In the genomic region with DNA sequence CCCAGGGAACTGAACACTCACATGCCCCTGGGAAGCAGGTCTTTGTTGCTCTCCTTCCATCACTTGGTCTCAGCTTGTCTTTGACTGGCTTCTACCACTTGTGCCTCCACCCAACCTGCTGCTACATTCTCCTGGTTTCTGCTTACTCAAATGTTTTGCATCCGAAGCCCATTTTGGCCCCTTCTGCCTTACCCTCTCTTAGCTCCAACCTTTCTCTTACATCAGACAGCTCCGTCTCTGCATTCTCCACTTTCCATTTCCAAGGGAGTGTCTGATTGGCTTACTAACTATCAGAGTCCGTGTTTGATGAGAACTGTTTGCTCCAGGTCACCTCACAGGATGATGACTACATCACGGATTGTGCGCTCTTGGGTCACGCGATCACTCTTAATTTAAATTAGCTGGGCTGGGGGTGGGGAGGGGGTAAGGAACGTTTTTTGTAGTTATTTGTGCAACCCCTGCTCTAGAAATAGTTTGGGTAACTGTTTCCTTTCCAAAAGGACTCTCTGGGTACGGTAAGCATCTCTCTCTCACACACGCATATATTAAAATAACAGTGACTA, we compare ENCODE assay signal across 8 cellular contexts. TPM values are rescaled to one million over a fixed set of nuclear protein-coding genes. Genes with fewer than 3 reads are reported as not detected.
DNase-seq lines count a peak whose midpoint lies in the region; ATAC-seq and TF ChIP-seq lines count a peak whose summit lies in the region.

No MANE protein-coding gene starts in this region.

- peaks cover 0 to 3% of the 10 kb centered on the region in 2 donors for H3K36me3 Mint-ChIP-seq in CD14-positive monocyte
- no peaks in the 10 kb centered on the region for H3K36me3 Mint-ChIP-seq in GM23338 (ENCODE audit: low read depth)
- peaks cover 2% of the 10 kb centered on the region for H3K36me3 Mint-ChIP-seq in activated CD4-positive, alpha-beta memory T cell treated with anti-CD3 and anti-CD28 coated beads, Interleukin-2, amount 10 ng/mL, durations not matched to agents 7 days and 5 days (ENCODE audit: low read depth)
- H3K36me3 Mint-ChIP-seq in osteocyte (ENCODE audit: unreplicated experiment): peaks cover 2% of the 10 kb centered on the region

- H3K4me3 Mint-ChIP-seq in CD14-positive monocyte: no peak overlapping the region
- H3K4me3 Mint-ChIP-seq in GM23338: no peak overlapping the region; the same call in 2 of the 3 replicates
- peak overlapping the region; percentile 91 for H3K4me3 Mint-ChIP-seq in activated CD4-positive, alpha-beta memory T cell treated with anti-CD3 and anti-CD28 coated beads, Interleukin-2, amount 10 ng/mL, durations not matched to agents 7 days and 5 days
- H3K4me3 Mint-ChIP-seq in osteocyte (ENCODE audit: unreplicated experiment): peak overlapping the region; percentile 93

- CTCF ChIA-PET in activated CD4-positive, alpha-beta memory T cell treated with anti-CD3 and anti-CD28 coated beads, Interleukin-2, amount 10 ng/mL, durations not matched to agents 7 days and 5 days (lab: Charles Lee): interaction anchor here (0.9 kb wide), 2 partner anchors 39 to 212 kb away, joined by 4 to 8 read pairs; no protein-coding TSS in a partner anchor

- intact Hi-C loops in CD14-positive monocyte (cut with micrococcal nuclease) (loop anchor here (5.0 to 10.0 kb wide), 3 partner anchors 40 to 110 kb away; partner anchors contain the start of genes HECA (in 2 of the 2) and REPS1 (in 1 of the 2)), esophagus squamous epithelium (cut with DNase I) (no loop called here)

- DNase-seq in CD14-positive monocyte (ENCODE audit: low spot score) (peak; percentile 61), GM23338 (ENCODE audit: low spot score) (peak; percentile 82), NCI-H2227 (lab: John Stamatoyannopoulos, UW; ENCODE audit: unreplicated experiment) (peak; percentile 39), esophagus squamous epithelium (lab: John Stamatoyannopoulos, UW) (no peak), osteocyte (ENCODE audit: extremely low spot score, unreplicated experiment) (no peak)
- DNase-seq in activated CD4-positive, alpha-beta memory T cell treated with anti-CD3 and anti-CD28 coated beads, Interleukin-2, amount 10 ng/mL, durations not matched to agents 7 days and 5 days: peak; percentile 53

- H3K9me3 Mint-ChIP-seq in CD14-positive monocyte (peaks cover 0 to 6% (median 0%) of the 10 kb centered on the region in 7 donors), GM23338 (no peaks in the 10 kb centered on the region), osteocyte (ENCODE audit: unreplicated experiment) (no peaks in the 10 kb centered on the region)
- no peaks in the 10 kb centered on the region for H3K9me3 Mint-ChIP-seq in activated CD4-positive, alpha-beta memory T cell treated with anti-CD3 and anti-CD28 coated beads, Interleukin-2, amount 10 ng/mL, durations not matched to agents 7 days and 5 days

- peak overlapping the region; percentile 91 for H3K4me3 ChIP-seq in GM23338
- H3K4me3 ChIP-seq in esophagus squamous epithelium: peak overlapping the region; percentile 69 to 95 (median 83)

- H3K27me3 Mint-ChIP-seq in CD14-positive monocyte (ENCODE audit: low read depth in 3 of 3): peaks cover 0 to 3% (median 0%) of the 10 kb centered on the region in 3 donors
- peaks cover under 1% of the 10 kb centered on the region for H3K27me3 Mint-ChIP-seq in GM23338 (ENCODE audit: insufficient read depth, low read depth, poor library complexity)
- no peaks in the 10 kb centered on the region for H3K27me3 Mint-ChIP-seq in activated CD4-positive, alpha-beta memory T cell treated with anti-CD3 and anti-CD28 coated beads, Interleukin-2, amount 10 ng/mL, durations not matched to agents 7 days and 5 days
- no peaks in the 10 kb centered on the region for H3K27me3 Mint-ChIP-seq in osteocyte (ENCODE audit: unreplicated experiment)

- H4K20me1 ChIP-seq in GM23338 (replicated peaks; ENCODE audit: insufficient read depth): peaks cover 2% of the 10 kb centered on the region

- H3K27ac Mint-ChIP-seq in CD14-positive monocyte (peak overlapping the region in 5 of 7 donors; percentile 65 to 96 (median 92)), GM23338 (peak overlapping the region; percentile 69), osteocyte (ENCODE audit: unreplicated experiment) (peak overlapping the region; percentile 86)
- H3K27ac Mint-ChIP-seq in activated CD4-positive, alpha-beta memory T cell treated with anti-CD3 and anti-CD28 coated beads, Interleukin-2, amount 10 ng/mL, durations not matched to agents 7 days and 5 days: peak overlapping the region; percentile 75

- WGBS in esophagus squamous epithelium, 2 donors: 9 to 10% methylated on average over 10 of the region's 10 CpGs

- no peaks in the 10 kb centered on the region for H3F3A ChIP-seq in GM23338 (replicated peaks; ENCODE audit: low read depth)

- TF ChIP-seq CTCF in CD14-positive monocyte (IDR thresholded peaks at IDR 0.05) (no peak), GM23338 (conservative IDR thresholded peaks at IDR 0.05; ENCODE audit: low read depth in 2 of 2) (no peak), esophagus squamous epithelium (IDR thresholded peaks at IDR 0.05) (no peak), osteocyte (IDR thresholded peaks at IDR 0.05) (no peak)

- peak overlapping the region; percentile 77 for H3K4me2 ChIP-seq in GM23338

- H3K27me3 ChIP-seq in GM23338 (ENCODE audit: insufficient read depth): no peaks in the 10 kb centered on the region
- H3K27me3 ChIP-seq in esophagus squamous epithelium: no peaks in the 10 kb centered on the region

- H3K79me2 ChIP-seq in GM23338 (replicated peaks; ENCODE audit: insufficient read depth): peaks cover 37% of the 10 kb centered on the region

- TF ChIP-seq POLR2A in esophagus squamous epithelium (IDR thresholded peaks at IDR 0.05): no peak

- peaks cover 34% of the 10 kb centered on the region for H3K4me1 ChIP-seq in GM23338 (ENCODE audit: insufficient read depth)
- peaks cover 0 to 37% (median 10%) of the 10 kb centered on the region in 3 donors for H3K4me1 ChIP-seq in esophagus squamous epithelium

- H2AFZ ChIP-seq in GM23338: no peak overlapping the region

- H3K36me3 ChIP-seq in GM23338 (ENCODE audit: insufficient read depth): no peaks in the 10 kb centered on the region
- no peaks in the 10 kb centered on the region for H3K36me3 ChIP-seq in esophagus squamous epithelium

- peaks cover 17% of the 10 kb centered on the region for H3K4me1 Mint-ChIP-seq in CD14-positive monocyte
- H3K4me1 Mint-ChIP-seq in GM23338: peaks cover 24% of the 10 kb centered on the region
- peaks cover 15% of the 10 kb centered on the region for H3K4me1 Mint-ChIP-seq in activated CD4-positive, alpha-beta memory T cell treated with anti-CD3 and anti-CD28 coated beads, Interleukin-2, amount 10 ng/mL, durations not matched to agents 7 days and 5 days
- H3K4me1 Mint-ChIP-seq in osteocyte (ENCODE audit: unreplicated experiment): peaks cover 13% of the 10 kb centered on the region

- POLR2A ChIA-PET in activated CD4-positive, alpha-beta memory T cell treated with anti-CD3 and anti-CD28 coated beads, Interleukin-2, amount 10 ng/mL, durations not matched to agents 7 days and 5 days (lab: Charles Lee): interaction anchor here (0.6 to 4.9 kb wide), 12 partner anchors 9 to 346 kb away, joined by 3 to 37 read pairs (median 3); partner anchors contain the start of genes CITED2 and REPS1

- ATAC-seq in GM23338 (peak; percentile 16), HG02571 (IDR thresholded peaks at IDR 0.05; ENCODE audit: unreplicated experiment) (no peak), GM18520 (IDR thresholded peaks at IDR 0.05; ENCODE audit: unreplicated experiment) (no peak)

- H3K9me3 ChIP-seq in esophagus squamous epithelium: no peaks in the 10 kb centered on the region

- H3K9me2 ChIP-seq in GM23338 (ENCODE audit: insufficient read depth): no peaks in the 10 kb centered on the region

- H3K27ac ChIP-seq in GM23338 (ENCODE audit: low read depth) (peak overlapping the region; percentile 92), esophagus squamous epithelium (peak overlapping the region in 3 of 4 donors; percentile 82 to 85 (median 84))

TF ChIP-seq in GM23338, 12 proteins besides CTCF, POLR2A, EP300 and RAD21:
- TF ChIP-seq JUNB (IDR thresholded peaks at IDR 0.05; ENCODE audit: unreplicated experiment): no peak
- TF ChIP-seq CREB1 (CRISPR knock-in tag; IDR thresholded peaks at IDR 0.05; ENCODE audit: low read depth): 0 out of 2 replicates have a peak, but pooled peaks have one; percentile 41
- peak; percentile 57; the same call in 1 of the 2 replicates for TF ChIP-seq POLR2AphosphoS5 (IDR thresholded peaks at IDR 0.05; ENCODE audit: low read depth)

RNA-seq across cellular contexts. Expression of gene ABRACL, which starts 0.8 kb away (rescaled TPM):
- polyA plus RNA-seq in CD14-positive monocyte: 100 to 1,000 TPM; 142 to 174 TPM
- total RNA-seq in GM23338 (2014; rRNA removed; shearing (Covaris generic)): 134 and 160 TPM in 2 replicates
- polyA plus RNA-seq in GM23338 (2016; fragmentation: Nextera tagmentation; extraction: Ambion mirVana): 502 and 516 TPM in 2 replicates
- 100 to 1,000 TPM; 174 to 176 TPM for total RNA-seq in activated CD4-positive, alpha-beta memory T cell treated with anti-CD3 and anti-CD28 coated beads, Interleukin-2, amount 10 ng/mL, durations not matched to agents 7 days and 5 days
- 10 to 100 TPM; 18.7 to 81.6 (median 25.7) TPM for total RNA-seq in esophagus squamous epithelium
- total RNA-seq in osteocyte: 16.9 and 23.0 TPM in 2 replicates

RNA-seq across cellular contexts. Expression of gene REPS1, which starts 39.6 kb away (rescaled TPM):
- 10 to 100 TPM; 11.9 to 14.0 TPM for polyA plus RNA-seq in CD14-positive monocyte
- total RNA-seq in GM23338 (2014; rRNA removed; shearing (Covaris generic)): 60.0 and 65.7 TPM in 2 replicates
- 41.1 and 46.0 TPM in 2 replicates for polyA plus RNA-seq in GM23338 (2016; fragmentation: Nextera tagmentation; extraction: Ambion mirVana)
- total RNA-seq in activated CD4-positive, alpha-beta memory T cell treated with anti-CD3 and anti-CD28 coated beads, Interleukin-2, amount 10 ng/mL, durations not matched to agents 7 days and 5 days: 10 to 100 TPM; 41.9 to 45.6 TPM
- 10 to 100 TPM; 30.8 to 60.3 (median 43.2) TPM for total RNA-seq in esophagus squamous epithelium
- 32.2 and 38.0 TPM in 2 replicates for total RNA-seq in osteocyte

Comparison
In these comparisons a context has a peak if more than half of its experiments do, and no peak if none do; other contexts are left out.
1. DNase-seq: peak in CD14-positive monocyte (single experiment), GM23338 (single experiment), NCI-H2227 (single experiment) and activated CD4-positive, alpha-beta memory T cell treated with anti-CD3 and anti-CD28 coated beads, Interleukin-2, amount 10 ng/mL, durations not matched to agents 7 days and 5 days (single experiment); none in esophagus squamous epithelium (single experiment) and osteocyte (single experiment).
2. H3K4me3 Mint-ChIP-seq: peak in activated CD4-positive, alpha-beta memory T cell treated with anti-CD3 and anti-CD28 coated beads, Interleukin-2, amount 10 ng/mL, durations not matched to agents 7 days and 5 days (single experiment) and osteocyte (single experiment); none in CD14-positive monocyte (0 of 2) and GM23338 (single experiment).
3. Peak in every context shown above with its lines, with median percentiles within 50 percentile points of each other: H3K27ac Mint-ChIP-seq.